11 cellular contexts compared by ENCODE assay signal in the genomic region with DNA sequence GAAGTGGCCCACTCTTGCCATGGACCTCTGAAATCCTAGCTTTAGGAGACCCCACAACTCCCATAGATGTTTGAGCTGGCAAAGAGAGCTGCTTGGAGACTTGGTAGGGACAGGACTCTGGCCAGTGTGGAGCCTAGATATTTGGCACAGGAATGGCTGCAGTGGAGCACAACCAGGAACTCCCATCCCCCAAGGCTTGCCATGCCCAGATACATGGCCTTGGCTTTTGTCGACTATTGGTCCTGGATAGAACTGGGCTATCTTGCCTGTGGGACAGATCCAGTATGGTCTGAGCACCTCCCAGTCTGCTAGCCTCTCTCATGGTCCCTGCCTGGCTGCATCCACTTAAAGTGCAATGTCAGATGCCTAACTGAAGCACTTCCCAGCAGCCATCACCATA. TPM values are rescaled to one million over a fixed set of nuclear protein-coding genes. Genes with fewer than 3 reads are reported as not detected.
"Had no signal": no experiment of that assay in that cellular context is flagged by ENCODE, and none has a peak within 500 bp of the region (broad histone marks: within the 10 kb centered on the region; RNA-seq: fewer than 3 reads in every experiment).

No MANE protein-coding gene starts in this region.

- H3K4me1 ChIP-seq: HAP-1 had no signal

- H3K4me2 ChIP-seq: GM23338 had no signal

- H3K27ac ChIP-seq: GM23248 had no signal

- DNase-seq: GM23248, GOT3, H7, H9, HCEC 1CT, HFFc6 had no signal

- H2AFZ ChIP-seq: GM23248, GM23338 had no signal

- H3K9me3 ChIP-seq: HAP-1 had no signal

- ATAC-seq: GM23338, HCT116 had no signal

- H3K36me3 ChIP-seq: HAP-1 had no signal

- H3K4me3 ChIP-seq: GM23248, GM23338, HAP-1 had no signal

- FAIRE-seq: H54 had no signal

- H3K9ac ChIP-seq: GM23248 had no signal

RNA-seq across cellular contexts. Expression of gene GBP2, which starts 7.8 kb away (rescaled TPM):
- total RNA-seq: GM23338, H9 had no signal
- polyA plus RNA-seq: GM23338 had no signal

RNA-seq across cellular contexts. Expression of gene GBP7, which starts 42.1 kb away (rescaled TPM):
- total RNA-seq: GM23248, GM23338, H4, H7, H9, HFFc6 had no signal
- polyA plus RNA-seq: GM23248, GM23338 had no signal
